Comparison of ENCODE assay signal across 8 cellular contexts in genomic region chr12:10614056-10614370, GRCh38. TPM values are rescaled to one million over a fixed set of nuclear protein-coding genes. Genes with fewer than 3 reads are reported as not detected.
A peak's percentile ranks its signal among the peaks of the same experiment; 100 is the strongest.
DNase-seq lines count a peak whose midpoint lies in the region; ATAC-seq, FAIRE-seq and TF ChIP-seq lines count a peak whose summit lies in the region.

No MANE protein-coding gene starts in this region.

- WGBS in mesenchymal stem cell, result 100% methylated on average over 1 of the region's 4 CpGs

- peak overlapping the region in 1 of 2 experiments; percentile 26 for H3K4ac ChIP-seq in mesenchymal stem cell (ENCODE audit: low read depth in 1 of 2, low read length in 2 of 2)

- peaks cover 51% of the 10 kb centered on the region for H3K4me1 Mint-ChIP-seq in HFFc6 (ENCODE audit: low read depth)
- H3K4me1 Mint-ChIP-seq in astrocyte (ENCODE audit: low read depth, unreplicated experiment), result peaks cover 22% of the 10 kb centered on the region

- H3K27me3 Mint-ChIP-seq in HFFc6 (ENCODE audit: insufficient read depth), result peaks cover 7% of the 10 kb centered on the region
- H3K27me3 Mint-ChIP-seq in astrocyte (ENCODE audit: low read depth, unreplicated experiment), result no peaks in the 10 kb centered on the region

- H2BK12ac ChIP-seq in mesenchymal stem cell (ENCODE audit: low read length in 2 of 2), result no peak overlapping the region

- H3K4me3 ChIP-seq in astrocyte (ENCODE audit: insufficient read depth, low read depth, low read length) (peak overlapping the region; percentile 78), mesenchymal stem cell (ENCODE audit: insufficient read depth in 1 of 2, low read depth in 1 of 2, low read length in 2 of 2) (peak overlapping the region in 1 of 2 experiments; percentile 93)

- ATAC-seq in GM18498 (IDR thresholded peaks at IDR 0.05; ENCODE audit: unreplicated experiment), result no peak

- H4K91ac ChIP-seq in mesenchymal stem cell (ENCODE audit: low read length), result no peak overlapping the region

- peaks cover 4% of the 10 kb centered on the region for H3K79me1 ChIP-seq in mesenchymal stem cell (replicated peaks; ENCODE audit: low read length, poor library complexity, severe bottlenecking)

- H3K36me3 ChIP-seq in astrocyte (ENCODE audit: insufficient read depth, low read length) (peaks cover 9% of the 10 kb centered on the region), mesenchymal stem cell (ENCODE audit: control insufficient read depth in 1 of 2, insufficient read depth in 2 of 2, low read depth in 1 of 2, low read length in 2 of 2) (peaks cover 0 to 18% of the 10 kb centered on the region in 2 experiments)

- peak overlapping the region; percentile 82 for H2AK5ac ChIP-seq in mesenchymal stem cell (ENCODE audit: low read length, severe bottlenecking)

- H4K20me1 ChIP-seq in astrocyte (ENCODE audit: insufficient read depth, low read length), result no peaks in the 10 kb centered on the region

- no peak overlapping the region for H2BK5ac ChIP-seq in mesenchymal stem cell (ENCODE audit: low read depth, low read length, poor library complexity, severe bottlenecking)

- H3K27ac ChIP-seq in 22Rv1 (peak overlapping the region; percentile 86), astrocyte (ENCODE audit: low read depth, low read length) (peak overlapping the region; percentile 97), mesenchymal stem cell (ENCODE audit: low read length, poor library complexity, severe bottlenecking) (peak overlapping the region; percentile 91)

- H3K4me3 Mint-ChIP-seq in HFFc6 (peak overlapping the region; percentile 100), astrocyte (ENCODE audit: unreplicated experiment) (peak overlapping the region; percentile 98)

- H3K9ac ChIP-seq in astrocyte (ENCODE audit: low read length), result peak overlapping the region; percentile 94
- H3K9ac ChIP-seq in mesenchymal stem cell (ENCODE audit: low read length), result peak overlapping the region; percentile 98

- TF ChIP-seq CTCF in 22Rv1 (IDR thresholded peaks at IDR 0.05) (no peak), HFFc6 (IDR thresholded peaks at IDR 0.05) (no peak), astrocyte (IDR thresholded peaks at IDR 0.05; ENCODE audit: insufficient read depth, low read depth, low read length) (no peak)

- no peak overlapping the region for H2BK15ac ChIP-seq in mesenchymal stem cell (ENCODE audit: low read depth, poor library complexity, severe bottlenecking)

- H4K8ac ChIP-seq in mesenchymal stem cell (ENCODE audit: low read length), result no peak overlapping the region

- H3K9me3 ChIP-seq in astrocyte (ENCODE audit: insufficient read depth, low read depth, low read length) (no peaks in the 10 kb centered on the region), mesenchymal stem cell (ENCODE audit: control insufficient read depth, low read length) (no peaks in the 10 kb centered on the region)

- intact Hi-C loops in posterior cingulate gyrus (cut with DNase I), result loop anchor here (5.0 kb wide), 1 partner anchor 108 kb away; the partner anchor contains the start of gene YBX3

- FAIRE-seq in astrocyte (lab: Jason Lieb, UNC), result no peak

- H3K27ac Mint-ChIP-seq in HFFc6, result peak overlapping the region; percentile 100
- peak overlapping the region; percentile 99 for H3K27ac Mint-ChIP-seq in astrocyte (ENCODE audit: unreplicated experiment)

- H3K36me3 Mint-ChIP-seq in HFFc6 (ENCODE audit: low read depth) (peaks cover 19% of the 10 kb centered on the region), astrocyte (ENCODE audit: low read depth, unreplicated experiment) (no peaks in the 10 kb centered on the region)

- H3K79me2 ChIP-seq in astrocyte (ENCODE audit: insufficient read depth, low read length), result peaks cover 28% of the 10 kb centered on the region

- H3K9me3 Mint-ChIP-seq in HFFc6 (no peaks in the 10 kb centered on the region), astrocyte (ENCODE audit: unreplicated experiment) (no peaks in the 10 kb centered on the region)

- no peak overlapping the region for H2BK120ac ChIP-seq in mesenchymal stem cell (ENCODE audit: low read depth, low read length)

- H3K18ac ChIP-seq in mesenchymal stem cell (ENCODE audit: low read depth in 1 of 2, low read length in 2 of 2), result no peak overlapping the region

- no peak overlapping the region for H3K14ac ChIP-seq in mesenchymal stem cell (ENCODE audit: low read length in 2 of 2)

- DNase-seq in HFFc6, result no peak
- DNase-seq in astrocyte (ENCODE audit: low read depth), result no peak
- DNase-seq in mesenchymal stem cell, result no peak
- no peak for DNase-seq in NCI-H2081 treated with DMSO at 0.1 percent for 48 hours (lab: John Stamatoyannopoulos, UW)
- DNase-seq in posterior cingulate gyrus, result no peak
- no peak for DNase-seq in NCI-H1092 (lab: John Stamatoyannopoulos, UW)

- H3K4me2 ChIP-seq in astrocyte (ENCODE audit: low read length) (peak overlapping the region; percentile 87), mesenchymal stem cell (ENCODE audit: low read length, poor library complexity, severe bottlenecking) (peak overlapping the region; percentile 38)

- peak overlapping the region; percentile 74 for H2AFZ ChIP-seq in astrocyte (ENCODE audit: low read depth, low read length)
- no peak overlapping the region for H2AFZ ChIP-seq in mesenchymal stem cell (ENCODE audit: low read depth, low read length)

- H3K27me3 ChIP-seq in astrocyte (ENCODE audit: insufficient read depth, low read length) (no peaks in the 10 kb centered on the region), mesenchymal stem cell (ENCODE audit: control insufficient read depth in 1 of 2, insufficient read depth in 1 of 2, low read length in 2 of 2) (no peaks in the 10 kb centered on the region)

- H3K4me1 ChIP-seq in astrocyte (ENCODE audit: insufficient read depth, low read length), result peaks cover 17% of the 10 kb centered on the region
- peaks cover 6% of the 10 kb centered on the region for H3K4me1 ChIP-seq in mesenchymal stem cell (ENCODE audit: control insufficient read depth, insufficient read depth, low read depth, low read length)

- H3K23ac ChIP-seq in mesenchymal stem cell (ENCODE audit: low read length in 2 of 2), result no peak overlapping the region

RNA-seq across cellular contexts. Expression of gene MAGOHB, which starts 0.6 kb away (rescaled TPM):
- total RNA-seq in HFFc6 (2021; fragmentation: NEBNext Ultra II Directional; extraction: Animal tissue kit (Norgen Biotek cat#: 25700)), result 10 to 100 TPM; 40.7 to 50.7 (median 47.4) TPM
- total RNA-seq in astrocyte, result 30.5 and 36.3 TPM in 2 replicates
- polyA plus RNA-seq in mesenchymal stem cell (2013, experiment 1 of 2), result 22.2 TPM
- polyA plus RNA-seq in mesenchymal stem cell (2013, experiment 2 of 2), result 27.1 TPM

RNA-seq across cellular contexts. Expression of gene STYK1, which starts 59.8 kb away (rescaled TPM):
- 1 to 10 TPM; 1.1 to 3.0 (median 1.8) TPM for total RNA-seq in HFFc6 (2021; fragmentation: NEBNext Ultra II Directional; extraction: Animal tissue kit (Norgen Biotek cat#: 25700))
- 1.6 and 2.9 TPM in 2 replicates for total RNA-seq in astrocyte
- 0.01 TPM for polyA plus RNA-seq in mesenchymal stem cell (2013, experiment 1 of 2)
- polyA plus RNA-seq in mesenchymal stem cell (2013, experiment 2 of 2), result 0.01 TPM
